ENCODE assay signal across 19 cellular contexts in genomic region chr11:133525976-133526375, GRCh38. TPM values are rescaled to one million over a fixed set of nuclear protein-coding genes. Genes with fewer than 3 reads are reported as not detected.
A peak's percentile ranks its signal among the peaks of the same experiment; 100 is the strongest.
DNase-seq lines count a peak whose midpoint lies in the region; ATAC-seq and TF ChIP-seq lines count a peak whose summit lies in the region.
"Had no signal": no experiment of that assay in that cellular context is flagged by ENCODE, and none has a peak within 500 bp of the region (broad histone marks: within the 10 kb centered on the region; RNA-seq: fewer than 3 reads in every experiment).

No MANE protein-coding gene starts in this region.

- peak; percentile 3 for DNase-seq in DMS 273 (lab: John Stamatoyannopoulos, UW; ENCODE audit: unreplicated experiment)
- no peak for DNase-seq in DMS 273 treated with DMSO at 0.1 percent for 48 hours (lab: John Stamatoyannopoulos, UW)
- peak in 31 of 42 donors; percentile 18 to 78 (median 45) for DNase-seq in head of caudate nucleus
- DNase-seq in occipital lobe (lab: John Stamatoyannopoulos, UW), result peak; percentile 46
- DNase-seq in omental fat pad (ENCODE audit: low spot score), result no peak
- DNase-seq in hippocampal formation (lab: John Stamatoyannopoulos, UW), result no peak
- DNase-seq: Caco-2; CD4-positive, CD25-positive, alpha-beta regulatory T cell; CD8-positive, alpha-beta T cell; DMS53; DMS79 treated with DMSO at 0.1 percent for 48 hours; GF-D8; GM23248; H7; HCEC 1CT had no signal

- ATAC-seq in omental fat pad (ENCODE audit: low FRiP score) (no peak), GM19463 (IDR thresholded peaks at IDR 0.05; ENCODE audit: unreplicated experiment) (no peak)
- ATAC-seq: CD8-positive, alpha-beta T cell had no signal

- no peak for TF ChIP-seq CTCF in omental fat pad (IDR thresholded peaks at IDR 0.05)

- intact Hi-C loops in head of caudate nucleus (cut with DNase I), result no loop called here

RNA-seq across cellular contexts. Expression of gene OPCML, which starts 6.3 kb away (rescaled TPM):
- total RNA-seq in occipital lobe (65.5 TPM), omental fat pad (under 1 TPM in 1 of 4 donors, not detected in 3; 0.32 TPM)
- total RNA-seq: B cell; Caco-2; CD4-positive, CD25-positive, alpha-beta regulatory T cell; CD8-positive, alpha-beta T cell; Daoy; G401 had no signal

Comparison
In these comparisons a context has a peak if more than half of its experiments do, and no peak if none do; other contexts are left out.
1. DNase-seq: peak in DMS 273 (single experiment), head of caudate nucleus (31 of 42) and occipital lobe (single experiment); none in DMS 273 treated with DMSO at 0.1 percent for 48 hours (single experiment), omental fat pad (single experiment) and hippocampal formation (0 of 2).
2. RNA of gene OPCML, which starts 6.3 kb away (total RNA-seq): 65.5 TPM in occipital lobe (single experiment); 0.32 TPM in omental fat pad; every median in the first group is over 10 times any median in the second.